In genomic region chr14:96584199-96584906, GRCh38 we compare ENCODE assay signal across 8 cellular contexts.
DNase-seq lines count a peak whose midpoint lies in the region; ATAC-seq and TF ChIP-seq lines count a peak whose summit lies in the region.

No MANE protein-coding gene starts in this region.

- peak overlapping the region; percentile 76; the same call in 1 of the 2 replicates for H2AFZ ChIP-seq in GM23338

- intact Hi-C loops in activated B cell treated with CpG ODN at 0.5 μM for 24 hours (cut with micrococcal nuclease) (loop anchor here (2.0 to 5.0 kb wide), 2 partner anchors 158 to 268 kb away; no protein-coding TSS in a partner anchor), Right ventricle myocardium superior (cut with DNase I) (no loop called here), sigmoid colon (cut with DNase I) (no loop called here)

- H3K36me3 ChIP-seq in GM23338 (ENCODE audit: insufficient read depth), result no peaks in the 10 kb centered on the region
- no peaks in the 10 kb centered on the region for H3K36me3 ChIP-seq in sigmoid colon

- H3K27me3 Mint-ChIP-seq in GM23338 (ENCODE audit: insufficient read depth, low read depth, poor library complexity) (peaks cover 9% of the 10 kb centered on the region), activated B cell treated with CpG ODN at 0.5 μM for 24 hours (peaks cover 34% of the 10 kb centered on the region)

- TF ChIP-seq CTCF in GM23338 (conservative IDR thresholded peaks at IDR 0.05; ENCODE audit: low read depth in 2 of 2), result peak; percentile 74 to 97
- TF ChIP-seq CTCF in NB4 (IDR thresholded peaks at IDR 0.05; ENCODE audit: low read depth, low read length), result peak; percentile 55
- TF ChIP-seq CTCF in activated B cell treated with CpG ODN at 0.5 μM for 24 hours (IDR thresholded peaks at IDR 0.05), result no peak
- TF ChIP-seq CTCF in sigmoid colon (IDR thresholded peaks at IDR 0.05), result no peak

- H3K27ac Mint-ChIP-seq in GM23338 (no peak overlapping the region), activated B cell treated with CpG ODN at 0.5 μM for 24 hours (no peak overlapping the region)

- no peaks in the 10 kb centered on the region for H4K20me1 ChIP-seq in GM23338 (replicated peaks; ENCODE audit: insufficient read depth)

- H3K79me2 ChIP-seq in GM23338 (replicated peaks; ENCODE audit: insufficient read depth), result no peaks in the 10 kb centered on the region

- no peaks in the 10 kb centered on the region for H3K9me2 ChIP-seq in GM23338 (ENCODE audit: insufficient read depth)

- CTCF ChIA-PET in activated B cell treated with CpG ODN at 0.5 μM for 24 hours (lab: Charles Lee), result interaction anchor here (1.0 kb wide), 1 partner anchor 156 kb away, joined by 4 read pairs; no protein-coding TSS in a partner anchor

- no peaks in the 10 kb centered on the region for H3K27me3 ChIP-seq in GM23338 (ENCODE audit: insufficient read depth)
- peaks cover 0 to 55% (median 10%) of the 10 kb centered on the region in 3 donors for H3K27me3 ChIP-seq in sigmoid colon

- no peak overlapping the region for H3K4me3 Mint-ChIP-seq in GM23338
- H3K4me3 Mint-ChIP-seq in activated B cell treated with CpG ODN at 0.5 μM for 24 hours, result no peak overlapping the region

- 9 to 20% methylated on average over 15 of the region's 15 CpGs for WGBS in sigmoid colon, 2 donors

- ATAC-seq in GM23338 (peak; percentile 95), activated B cell treated with CpG ODN at 0.5 μM for 24 hours (ENCODE audit: low read depth) (peak; percentile 58), Right ventricle myocardium superior (ENCODE audit: poor library complexity) (peak; percentile 47)

- H3K9me3 ChIP-seq in sigmoid colon, result no peaks in the 10 kb centered on the region

- 0 out of 2 replicates have a peak, but pooled peaks cover 2% of the 10 kb centered on the region for H3F3A ChIP-seq in GM23338 (replicated peaks; ENCODE audit: low read depth)

- H3K36me3 Mint-ChIP-seq in GM23338 (ENCODE audit: low read depth) (no peaks in the 10 kb centered on the region), activated B cell treated with CpG ODN at 0.5 μM for 24 hours (ENCODE audit: low read depth) (no peaks in the 10 kb centered on the region)

- DNase-seq in SIG-M5 treated with dmso at 0.1 percent for 504 hours (lab: John Stamatoyannopoulos, UW; ENCODE audit: unreplicated experiment) (peak; percentile 47), SIG-M5 (lab: John Stamatoyannopoulos, UW) (no peak), GM23338 (ENCODE audit: low spot score) (peak; percentile 90), NB4 (ENCODE audit: low read depth) (peak; percentile 61), activated B cell treated with CpG ODN at 0.5 μM for 24 hours (no peak), Right ventricle myocardium superior (no peak), sigmoid colon (peak; percentile 61), KG1 (lab: John Stamatoyannopoulos, UW) (no peak)

- H3K27ac ChIP-seq in GM23338 (ENCODE audit: low read depth) (no peak overlapping the region), sigmoid colon (no peak overlapping the region)

- H3K9me3 Mint-ChIP-seq in GM23338 (no peaks in the 10 kb centered on the region), activated B cell treated with CpG ODN at 0.5 μM for 24 hours (no peaks in the 10 kb centered on the region)

- TF ChIP-seq EP300 in sigmoid colon (IDR thresholded peaks at IDR 0.05), result no peak

- POLR2A ChIA-PET in activated B cell treated with CpG ODN at 0.5 μM for 24 hours (lab: Charles Lee), result no interaction called here

- H3K4me1 Mint-ChIP-seq in GM23338, result peaks cover 32% of the 10 kb centered on the region
- H3K4me1 Mint-ChIP-seq in activated B cell treated with CpG ODN at 0.5 μM for 24 hours, result peaks cover 25% of the 10 kb centered on the region

- H3K4me1 ChIP-seq in GM23338 (ENCODE audit: insufficient read depth) (peaks cover 19% of the 10 kb centered on the region), sigmoid colon (peaks cover 0 to 8% (median 3%) of the 10 kb centered on the region in 4 donors)

- TF ChIP-seq POLR2A in NB4 (IDR thresholded peaks at IDR 0.05; ENCODE audit: extremely low read depth, insufficient read length), result no peak
- no peak for TF ChIP-seq POLR2A in sigmoid colon (IDR thresholded peaks at IDR 0.05)

- peak overlapping the region; percentile 57; the same call in 1 of the 2 replicates for H3K4me2 ChIP-seq in GM23338

- H3K4me3 ChIP-seq in GM23338 (no peak overlapping the region), NB4 (ENCODE audit: low read depth, low read length) (no peak overlapping the region), sigmoid colon (no peak overlapping the region)

TF ChIP-seq in GM23338, 12 proteins besides CTCF, POLR2A, EP300 and RAD21 (continues in another document):
- TF ChIP-seq POLR2AphosphoS5 (IDR thresholded peaks at IDR 0.05; ENCODE audit: low read depth) (no peak), JUNB (IDR thresholded peaks at IDR 0.05; ENCODE audit: unreplicated experiment) (no peak), STAT1 (IDR thresholded peaks at IDR 0.05; ENCODE audit: unreplicated experiment) (no peak), ZNF331 (CRISPR knock-in tag; IDR thresholded peaks at IDR 0.05; ENCODE audit: low read depth) (no peak), ZNF462 (CRISPR knock-in tag; IDR thresholded peaks at IDR 0.05) (no peak), ZNF114 (CRISPR knock-in tag; IDR thresholded peaks at IDR 0.05) (no peak), CREB1 (CRISPR knock-in tag; IDR thresholded peaks at IDR 0.05; ENCODE audit: low read depth) (no peak), NANOG (IDR thresholded peaks at IDR 0.05; ENCODE audit: borderline replicate concordance) (no peak)

Comparison
In these comparisons a context has a peak if more than half of its experiments do, and no peak if none do; other contexts are left out.
1. DNase-seq: peak in SIG-M5 treated with dmso at 0.1 percent for 504 hours (single experiment), GM23338 (single experiment), NB4 (single experiment) and sigmoid colon (single experiment); none in SIG-M5 (single experiment), activated B cell treated with CpG ODN at 0.5 μM for 24 hours (single experiment), Right ventricle myocardium superior (single experiment) and KG1 (single experiment).
2. CTCF ChIP-seq: peak in GM23338 (2 of 2) and NB4 (single experiment); none in activated B cell treated with CpG ODN at 0.5 μM for 24 hours (single experiment) and sigmoid colon (0 of 4).
3. Peak in every context shown above with its lines, with median percentiles within 50 percentile points of each other: ATAC-seq.